In genomic region chr12:18431776-18432175, GRCh38 we compare ENCODE assay signal across 20 cellular contexts.
"Had no signal": no experiment of that assay in that cellular context is flagged by ENCODE, and none has a peak within 500 bp of the region (broad histone marks: within the 10 kb centered on the region; RNA-seq: fewer than 3 reads in every experiment).

No MANE protein-coding gene starts in this region.

- H3K27ac ChIP-seq: HL-60 had no signal

- ATAC-seq: SK-N-SH treated with all-trans-retinoic acid at 6 μM for 48 hours had no signal

- DNase-seq: KBM-7, MV-4-11, NCI-H1048, NCI-H1105, NCI-H187, NCI-H2029, NCI-H2081 treated with DMSO at 0.1 percent for 48 hours, NCI-H2171, NCI-H226, NCI-H446, NCI-H510A, NCI-H524 treated with DMSO at 0.1 percent for 48 hours, NCI-H69, NCI-H774, RPMI8226, SHP77 had no signal

- FAIRE-seq: HTR-8/SVneo, RCC 7860 had no signal
